9 cellular contexts compared by ENCODE assay signal in the genomic region with DNA sequence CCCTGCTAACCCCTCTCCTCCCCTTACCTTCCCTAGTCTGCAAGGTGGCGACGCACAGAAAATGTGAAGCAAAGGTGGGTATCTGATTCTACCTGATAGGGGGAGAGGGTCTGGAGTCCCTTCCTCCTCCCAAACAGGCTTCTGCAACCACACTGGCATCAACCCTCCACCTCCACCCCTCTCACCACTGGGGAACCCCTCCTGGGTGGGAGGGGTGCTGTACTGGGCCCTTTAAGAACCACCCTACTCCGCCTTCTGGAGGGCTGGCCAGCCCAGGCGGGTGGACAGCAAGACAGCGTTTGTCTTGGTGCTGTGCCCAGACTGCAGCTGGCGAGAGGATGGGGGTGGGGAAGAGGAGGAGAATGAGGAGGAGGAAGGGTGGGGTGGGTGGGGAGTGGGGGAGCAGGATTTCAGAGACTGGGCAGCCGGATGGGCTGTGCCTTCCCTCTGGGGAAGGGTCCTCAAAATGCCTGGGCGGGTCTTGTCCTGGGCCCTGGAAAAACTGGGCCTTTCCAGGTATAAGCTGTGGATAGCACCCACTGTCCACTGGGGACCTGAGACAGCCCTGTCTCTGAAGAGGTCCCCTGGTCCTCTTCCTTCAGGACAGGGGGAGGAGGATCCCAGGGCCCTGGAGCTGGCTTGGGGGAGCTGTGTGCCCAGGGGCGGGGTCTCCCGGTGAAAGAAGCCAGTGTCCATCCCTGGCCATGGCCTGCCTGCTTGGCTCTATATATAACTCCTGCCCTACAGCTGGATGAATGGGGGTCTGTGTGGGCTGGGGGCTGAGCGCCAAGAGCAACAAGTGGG. TPM values are rescaled to one million over a fixed set of nuclear protein-coding genes. Genes with fewer than 3 reads are reported as not detected.
A peak's percentile ranks its signal among the peaks of the same experiment; 100 is the strongest.
DNase-seq lines count a peak whose midpoint lies in the region; ATAC-seq and TF ChIP-seq lines count a peak whose summit lies in the region.
"Had no signal": no experiment of that assay in that cellular context is flagged by ENCODE, and none has a peak within 500 bp of the region (broad histone marks: within the 10 kb centered on the region; RNA-seq: fewer than 3 reads in every experiment).

No MANE protein-coding gene starts in this region.

- no peak for TF ChIP-seq POLR2A in HCT116 (IDR thresholded peaks at IDR 0.05; ENCODE audit: borderline replicate concordance, extremely low read depth, insufficient read depth, insufficient read length)

- CTCF ChIA-PET in HCT116 (lab: Charles Lee) (interaction anchor here (0.7 to 3.5 kb wide), 9 partner anchors 8 to 145 kb away, joined by 3 to 36 read pairs (median 4); a partner anchor contains a TSS), GM10248 (lab: Yijun Ruan, JAX) (interaction anchor here (1.0 to 17.8 kb wide), 11 partner anchors 8 to 269 kb away, joined by 3 to 264 read pairs (median 6); a partner anchor contains a TSS)

- peak overlapping the region; percentile 88 for H3K9ac ChIP-seq in HCT116 (ENCODE audit: low read length)
- peak overlapping the region; percentile 90 to 95 (median 92) for H3K9ac ChIP-seq in skeletal muscle tissue (ENCODE audit: low read depth in 1 of 3, low read length in 3 of 3)

- no peaks in the 10 kb centered on the region for H4K20me1 ChIP-seq in HCT116 (ENCODE audit: insufficient read depth)

- no peak for TF ChIP-seq CTCF in HCT116 (IDR thresholded peaks at IDR 0.05 in 2 of 3, conservative IDR thresholded peaks at IDR 0.05 in 1 of 3; ENCODE audit: borderline replicate concordance in 1 of 3, insufficient read depth in 1 of 3, low read depth in 2 of 3, low read length in 2 of 3)
- TF ChIP-seq CTCF in GM10248 (IDR thresholded peaks at IDR 0.05; ENCODE audit: control extremely low read depth, extremely low read depth, low read depth, missing control alignments) = no peak

- BruUV-seq in HCT116 (replicated peaks; lab: Mats Ljungman, UMichigan) = no TSS peak

- no peak for TF ChIP-seq RAD21 in HCT116 (IDR thresholded peaks at IDR 0.05; ENCODE audit: low read depth)

- DNase-seq in HCT116 (ENCODE audit: low read depth, low spot score) = no peak
- peak; percentile 34 for DNase-seq in amniotic stem cell (lab: John Stamatoyannopoulos, UW)
- DNase-seq in hepatic stellate cell (ENCODE audit: low spot score) = peak; percentile 85
- DNase-seq in GM10248 (ENCODE audit: extremely low spot score) = no peak
- DNase-seq in cerebellar cortex (ENCODE audit: low spot score) = no peak

- H3K27ac ChIP-seq in HCT116 (ENCODE audit: low read depth, low read length) (peak overlapping the region; percentile 92), skeletal muscle tissue (ENCODE audit: low read depth, low read length) (peak overlapping the region; percentile 95)
- H3K27ac ChIP-seq: cardiac muscle cell had no signal

- intact Hi-C loops in HCT116 (cut with micrococcal nuclease) = no loop called here

- peaks cover 23% of the 10 kb centered on the region; the same call in 1 of the 2 replicates for H3K79me2 ChIP-seq in HCT116 (ENCODE audit: insufficient read depth, low read length)

- no peaks in the 10 kb centered on the region for H3K9me2 ChIP-seq in HCT116 (ENCODE audit: insufficient read depth)

- H2AFZ ChIP-seq in HCT116 (ENCODE audit: low read depth, low read length, poor library complexity, severe bottlenecking) = no peak overlapping the region

- POLR2A ChIA-PET in HCT116 (lab: Charles Lee) = interaction anchor here (0.6 to 1.9 kb wide), 3 partner anchors 26 to 861 kb away, joined by 4 to 7 read pairs (median 6); a partner anchor contains a TSS
- POLR2A ChIA-PET in GM10248 (lab: Yijun Ruan, JAX) = interaction anchor here (1.7 kb wide), 1 partner anchor 27 kb away, joined by 7 read pairs; a partner anchor contains a TSS

- H3K4me3 ChIP-seq in HCT116 (replicated peaks in 1 of 2; ENCODE audit: low read depth in 1 of 2, low read length in 2 of 2) (peak overlapping the region; percentile 11 to 81; a peak in 3 of 4 replicates), skeletal muscle tissue (ENCODE audit: low read length in 3 of 3) (peak overlapping the region; percentile 85 to 88 (median 87))

- RAD21 ChIA-PET in HCT116 (lab: Charles Lee; ENCODE audit: low non-redundant PET in 1 of 2, low total read pairs in 2 of 2, uncharacterized antibody in 2 of 2, unreplicated experiment in 2 of 2) = interaction anchor here in 1 of 2 experiments (0.6 to 1.0 kb wide), 2 partner anchors 47 to 164 kb away, joined by 3 to 4 read pairs; a partner anchor contains a TSS

- ATAC-seq in HCT116 = no peak
- no peak for ATAC-seq in HG02885 (IDR thresholded peaks at IDR 0.05; ENCODE audit: poor library complexity, unreplicated experiment)
- no peak for ATAC-seq in GM18870 (IDR thresholded peaks at IDR 0.05; ENCODE audit: unreplicated experiment)

- peak overlapping the region; percentile 97 for H3K4me2 ChIP-seq in HCT116 (ENCODE audit: low read length)

- H3K36me3 ChIP-seq in HCT116 (ENCODE audit: control insufficient read depth in 1 of 2, insufficient read depth in 2 of 2, low read length in 2 of 2) = no peaks in the 10 kb centered on the region
- H3K36me3 ChIP-seq in skeletal muscle tissue (ENCODE audit: control insufficient read depth in 3 of 3, insufficient read depth in 3 of 3, low read length in 3 of 3) = peaks cover 20 to 26% (median 26%) of the 10 kb centered on the region in 3 donors
- H3K36me3 ChIP-seq: cardiac muscle cell had no signal

- H3K27me3 ChIP-seq in HCT116 (ENCODE audit: insufficient read depth, low read length) (no peaks in the 10 kb centered on the region), skeletal muscle tissue (ENCODE audit: control insufficient read depth in 3 of 3, insufficient read depth in 3 of 3, low read length in 3 of 3) (no peaks in the 10 kb centered on the region)
- H3K27me3 ChIP-seq: cardiac muscle cell had no signal

- H3K9me3 ChIP-seq in HCT116 (ENCODE audit: control insufficient read depth in 1 of 2, insufficient read depth in 1 of 2, low read depth in 1 of 2, low read length in 2 of 2) = no peaks in the 10 kb centered on the region
- H3K9me3 ChIP-seq in skeletal muscle tissue (ENCODE audit: control insufficient read depth in 3 of 3, low read length in 3 of 3) = no peaks in the 10 kb centered on the region

- peaks cover 59 to 75% of the 10 kb centered on the region in 2 experiments for H3K4me1 ChIP-seq in HCT116 (ENCODE audit: control insufficient read depth in 1 of 2, insufficient read depth in 2 of 2, low read length in 2 of 2)
- H3K4me1 ChIP-seq in skeletal muscle tissue (ENCODE audit: control insufficient read depth in 3 of 3, insufficient read depth in 3 of 3, low read length in 3 of 3) = peaks cover 64 to 83% (median 77%) of the 10 kb centered on the region in 3 donors

TF ChIP-seq in HCT116, 20 proteins besides CTCF, POLR2A, EP300 and RAD21:
- no peak for TF ChIP-seq EZH2phosphoT487 (IDR thresholded peaks at IDR 0.05; ENCODE audit: borderline replicate concordance)
- TF ChIP-seq POLR2AphosphoS5 (IDR thresholded peaks at IDR 0.05; ENCODE audit: low read depth, low read length) = peak; percentile 41; the same call in 1 of the 2 replicates

RNA-seq across cellular contexts. Expression of a gene that starts 2.8 kb away (rescaled TPM):
- total RNA-seq in HCT116 (2021; ENCODE audit: unreplicated experiment) = 25.7 TPM
- 16.3 and 17.3 TPM in 2 replicates for polyA plus RNA-seq in HCT116 (2012)
- 21.9 TPM for total RNA-seq in skeletal muscle tissue

RNA-seq across cellular contexts. Expression of a gene that starts 26.6 kb away (rescaled TPM):
- total RNA-seq in HCT116 (2021; ENCODE audit: unreplicated experiment) = 47.5 TPM
- 48.1 and 55.1 TPM in 2 replicates for polyA plus RNA-seq in HCT116 (2012)
- 13.0 TPM for total RNA-seq in skeletal muscle tissue

RNA-seq across cellular contexts. Expression of a gene that starts 44.8 kb away (rescaled TPM):
- total RNA-seq in HCT116 (2021; ENCODE audit: unreplicated experiment) = 83.4 TPM
- 89.0 and 110 TPM in 2 replicates for polyA plus RNA-seq in HCT116 (2012)
- 89.8 TPM for total RNA-seq in skeletal muscle tissue

RNA-seq across cellular contexts. Expression of a gene that starts 46.4 kb away (rescaled TPM):
- 809 TPM for total RNA-seq in HCT116 (2021; ENCODE audit: unreplicated experiment)
- 589 and 640 TPM in 2 replicates for polyA plus RNA-seq in HCT116 (2012)
- total RNA-seq in skeletal muscle tissue = 1,005 TPM

RNA-seq across cellular contexts. Expression of a gene that starts 50.7 kb away (rescaled TPM):
- total RNA-seq in HCT116 (2021; ENCODE audit: unreplicated experiment) = 0.17 TPM
- 0.14 and 0.22 TPM in 2 replicates for polyA plus RNA-seq in HCT116 (2012)
- total RNA-seq in skeletal muscle tissue = under 0.01 TPM

Comparison
In these comparisons a context has a peak if more than half of its experiments do, and no peak if none do; other contexts are left out.
1. DNase-seq: peak in amniotic stem cell (single experiment) and hepatic stellate cell (single experiment); none in HCT116 (single experiment), GM10248 (single experiment) and cerebellar cortex (single experiment).